Comparison of ENCODE assay signal across 23 cellular contexts in the genomic region with DNA sequence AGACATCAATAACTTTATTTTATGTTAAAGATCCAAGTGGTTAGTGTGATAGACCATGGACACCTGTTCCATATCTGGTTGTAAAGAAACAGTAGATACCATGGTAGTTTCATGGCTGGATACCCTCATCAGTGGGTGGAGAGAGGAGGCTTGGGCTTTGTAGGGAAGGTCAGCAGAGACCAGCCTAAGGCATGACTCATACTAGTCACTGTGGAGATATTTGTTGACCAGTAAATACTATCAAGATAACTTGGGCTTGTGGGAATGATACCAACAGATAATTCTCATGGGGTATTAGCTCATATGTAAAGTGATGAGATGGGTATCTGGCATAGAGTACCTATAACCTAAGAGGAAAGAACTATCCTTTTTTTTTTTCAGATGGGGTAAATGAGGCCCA.
DNase-seq lines count a peak whose midpoint lies in the region; ATAC-seq, FAIRE-seq and TF ChIP-seq lines count a peak whose summit lies in the region.
"Had no signal": no experiment of that assay in that cellular context is flagged by ENCODE, and none has a peak within 500 bp of the region (broad histone marks: within the 10 kb centered on the region; RNA-seq: fewer than 3 reads in every experiment).

No MANE protein-coding gene starts in this region.

- H3K4me1 ChIP-seq in pancreas: no peaks in the 10 kb centered on the region
- H3K4me1 ChIP-seq: BLaER1, Caco-2 had no signal

- no peak for FAIRE-seq in pancreas (lab: Jason Lieb, UNC)
- FAIRE-seq: A204.1, D721Med, G401.6, GM12892, GM19239 had no signal

- no peak overlapping the region for H3K27ac ChIP-seq in pancreas
- H3K27ac ChIP-seq: BLaER1, C4-2B, GM23248 had no signal

- in situ Hi-C loops in Caki2 (cut with HindIII; ENCODE audit: low pct_unique_long_range_greater_than_20kb, low sequenced_read_pairs): no loop called here

- DNase-seq in Caki2 (ENCODE audit: low read depth) (peak; percentile 14), NCI-H226 (peak; percentile 9), kidney tubule cell (ENCODE audit: low spot score) (peak; percentile 43), renal cortical epithelial cell (ENCODE audit: low read depth) (peak; percentile 13), pancreas (no peak), DMS114 treated with DMSO at 0.1 percent for 48 hours (lab: John Stamatoyannopoulos, UW; ENCODE audit: unreplicated experiment) (no peak)
- DNase-seq: Caco-2; CD4-positive, CD25-positive, alpha-beta regulatory T cell; CD8-positive, alpha-beta T cell; DMS 273 treated with DMSO at 0.1 percent for 48 hours; DMS53; DND-41; GM23248; H9 had no signal

- intact Hi-C loops in pancreas (cut with DNase I): no loop called here

- ATAC-seq in pancreas (no peak), GM18861 (IDR thresholded peaks at IDR 0.05; ENCODE audit: unreplicated experiment) (no peak)
- ATAC-seq: CD8-positive, alpha-beta T cell; HCT116 had no signal

- H3K9me3 ChIP-seq in pancreas: no peaks in the 10 kb centered on the region
- H3K9me3 ChIP-seq: Caco-2 had no signal

- no peaks in the 10 kb centered on the region for H3K36me3 ChIP-seq in pancreas
- H3K36me3 ChIP-seq: BLaER1 had no signal

- no peak overlapping the region for H3K4me3 ChIP-seq in pancreas
- H3K4me3 ChIP-seq: BLaER1, GM23248 had no signal

- no peak for TF ChIP-seq CTCF in pancreas (IDR thresholded peaks at IDR 0.05)

- H3K27me3 ChIP-seq in pancreas: no peaks in the 10 kb centered on the region
- H3K27me3 ChIP-seq: BLaER1 had no signal

Comparison
In these comparisons a context has a peak if more than half of its experiments do, and no peak if none do; other contexts are left out.
1. DNase-seq: peak in Caki2 (single experiment), NCI-H226 (single experiment), kidney tubule cell (single experiment) and renal cortical epithelial cell (single experiment); none in pancreas (0 of 6) and DMS114 treated with DMSO at 0.1 percent for 48 hours (single experiment).